ENCODE assay signal across 8 cellular contexts in genomic region chr1:224116131-224116530, GRCh38. TPM values are rescaled to one million over a fixed set of nuclear protein-coding genes. Genes with fewer than 3 reads are reported as not detected.
A peak's percentile ranks its signal among the peaks of the same experiment; 100 is the strongest.
DNase-seq lines count a peak whose midpoint lies in the region; ATAC-seq and TF ChIP-seq lines count a peak whose summit lies in the region.

No MANE protein-coding gene starts in this region.

- H3K36me3 ChIP-seq in esophagus muscularis mucosa (peaks cover 0 to 11% (median 0%) of the 10 kb centered on the region in 4 donors), neural cell (ENCODE audit: insufficient read depth, low read length) (no peaks in the 10 kb centered on the region)

- ATAC-seq in GM21526 (IDR thresholded peaks at IDR 0.05; ENCODE audit: low FRiP score, unreplicated experiment) (peak; percentile 44), HG03442 (IDR thresholded peaks at IDR 0.05; ENCODE audit: unreplicated experiment) (no peak)

- peaks cover 14 to 49% (median 37%) of the 10 kb centered on the region in 4 donors for H3K4me1 ChIP-seq in esophagus muscularis mucosa

- H3K9me3 ChIP-seq in esophagus muscularis mucosa (no peaks in the 10 kb centered on the region), neural cell (ENCODE audit: low read length) (no peaks in the 10 kb centered on the region)

- H3K9ac ChIP-seq in neural cell (ENCODE audit: low read length) = peak overlapping the region; percentile 97

- 16% methylated on average over 4 of the region's 4 CpGs for WGBS in esophagus muscularis mucosa

- no peak overlapping the region for H3K4me3 ChIP-seq in esophagus muscularis mucosa
- H3K4me3 ChIP-seq in neural cell (ENCODE audit: low read length) = peak overlapping the region; percentile 89

- TF ChIP-seq POLR2A in esophagus muscularis mucosa (IDR thresholded peaks at IDR 0.05; ENCODE audit: low read depth) = no peak

- H3K27me3 ChIP-seq in esophagus muscularis mucosa (peaks cover 0 to 6% (median 0%) of the 10 kb centered on the region in 4 donors), neural cell (ENCODE audit: insufficient read depth, low read depth, low read length) (no peaks in the 10 kb centered on the region)

- H3F3A ChIP-seq in neural cell (ENCODE audit: insufficient read depth, low read length, poor library complexity, severe bottlenecking) = no peaks in the 10 kb centered on the region

- H3K9me2 ChIP-seq in neural cell (ENCODE audit: insufficient read depth, low read length) = no peaks in the 10 kb centered on the region

- peak; percentile 78 for TF ChIP-seq RAD21 in neural cell (conservative IDR thresholded peaks at IDR 0.05)

- peaks cover 3% of the 10 kb centered on the region for H4K20me1 ChIP-seq in neural cell (ENCODE audit: insufficient read depth)

- peak; percentile 56 to 63 (median 60) for TF ChIP-seq CTCF in esophagus muscularis mucosa (IDR thresholded peaks at IDR 0.05)
- TF ChIP-seq CTCF in neural cell (IDR thresholded peaks at IDR 0.05; ENCODE audit: poor library complexity, severe bottlenecking) = peak; percentile 77

- H3K4me2 ChIP-seq in neural cell (ENCODE audit: low read length) = peak overlapping the region; percentile 91

- intact Hi-C loops in esophagus muscularis mucosa (cut with DNase I) = loop anchor here (2.0 to 10.0 kb wide), 3 partner anchors 69 to 341 kb away; partner anchors contain the start of gene DEGS1

- H2AFZ ChIP-seq in neural cell (ENCODE audit: low read depth, low read length) = no peak overlapping the region

- peaks cover 65% of the 10 kb centered on the region for H3K79me2 ChIP-seq in neural cell (replicated peaks; ENCODE audit: insufficient read depth, low read length)

- no peak for TF ChIP-seq EP300 in esophagus muscularis mucosa (IDR thresholded peaks at IDR 0.05)
- no peak for TF ChIP-seq EP300 in neural cell (conservative IDR thresholded peaks at IDR 0.05; ENCODE audit: poor library complexity, severe bottlenecking)

- H3K27ac ChIP-seq in esophagus muscularis mucosa (replicated peaks in 1 of 4) (peak overlapping the region in 1 of 4 donors; percentile 19), neural cell (ENCODE audit: low read length) (no peak overlapping the region)

- DNase-seq in DMS114 treated with DMSO at 0.1 percent for 48 hours (lab: John Stamatoyannopoulos, UW; ENCODE audit: unreplicated experiment) = peak; percentile 63
- DNase-seq in NCI-H1105 treated with DMSO at 0.1 percent for 48 hours (lab: John Stamatoyannopoulos, UW) = peak; percentile 93
- DNase-seq in SKM-1 (lab: John Stamatoyannopoulos, UW; ENCODE audit: unreplicated experiment) = peak; percentile 94
- DNase-seq in esophagus muscularis mucosa (ENCODE audit: extremely low spot score) = no peak
- DNase-seq in activated gamma-delta T cell (lab: John Stamatoyannopoulos, UW) = no peak

TF ChIP-seq in neural cell, 6 proteins besides CTCF, POLR2A, EP300 and RAD21:
- TF ChIP-seq SMC3 (conservative IDR thresholded peaks at IDR 0.05; ENCODE audit: poor library complexity) (peak; percentile 75), MXI1 (conservative IDR thresholded peaks at IDR 0.05; ENCODE audit: poor library complexity, severe bottlenecking) (no peak), EZH2 (IDR thresholded peaks at IDR 0.05; ENCODE audit: borderline replicate concordance, insufficient read depth, low read length, poor library complexity, severe bottlenecking) (no peak), REST (IDR thresholded peaks at IDR 0.05; ENCODE audit: borderline replicate concordance) (no peak), POLR2AphosphoS5 (IDR thresholded peaks at IDR 0.05) (no peak)

RNA-seq across cellular contexts. Expression of gene FBXO28, which starts 2.2 kb away (rescaled TPM):
- 10 to 100 TPM; 23.1 to 29.8 (median 26.3) TPM for total RNA-seq in esophagus muscularis mucosa
- 19.2 and 20.3 TPM in 2 replicates for polyA plus RNA-seq in neural cell
- polyA minus RNA-seq in neural cell = 58.9 and 62.0 TPM in 2 replicates

Comparison
In these comparisons a context has a peak if more than half of its experiments do, and no peak if none do; other contexts are left out.
1. DNase-seq: peak in DMS114 treated with DMSO at 0.1 percent for 48 hours (single experiment), NCI-H1105 treated with DMSO at 0.1 percent for 48 hours (single experiment) and SKM-1 (single experiment); none in esophagus muscularis mucosa (single experiment) and activated gamma-delta T cell (single experiment).